In genomic region chr1:46812996-46813857, GRCh38 we compare ENCODE assay signal across 33 cellular contexts. TPM values are rescaled to one million over a fixed set of nuclear protein-coding genes. Genes with fewer than 3 reads are reported as not detected.
"Had no signal": no experiment of that assay in that cellular context is flagged by ENCODE, and none has a peak within 500 bp of the region (broad histone marks: within the 10 kb centered on the region; RNA-seq: fewer than 3 reads in every experiment).

No MANE protein-coding gene starts in this region.

- H3K36me3 Mint-ChIP-seq: memory B cell; naive B cell; neural progenitor cell; stimulated activated effector memory CD8-positive, alpha-beta T cell treated with anti-CD3 and anti-CD28 coated beads, Interleukin-12 subunit alpha, Interleukin-12 subunit beta, amount 100 ng/mL, for 72 hours; type B pancreatic cell had no signal

- H3K4me2 ChIP-seq: neural progenitor cell had no signal

- H3K27me3 ChIP-seq: foreskin keratinocyte, heart right ventricle, neural progenitor cell, right atrium auricular region, sigmoid colon, testis, tibial artery had no signal

- H3K36me3 ChIP-seq: heart right ventricle, neural progenitor cell, prostate gland, sigmoid colon had no signal

- H3K9me3 Mint-ChIP-seq: memory B cell; neural progenitor cell; stimulated activated effector memory CD8-positive, alpha-beta T cell treated with anti-CD3 and anti-CD28 coated beads, Interleukin-12 subunit alpha, Interleukin-12 subunit beta, amount 100 ng/mL, for 72 hours; type B pancreatic cell had no signal

- ATAC-seq: esophagus mucosa; left colon; stimulated activated naive CD8-positive, alpha-beta T cell treated with anti-CD3 and anti-CD28 coated beads, Interleukin-15, Interleukin-2, amounts not matched to agents 100 U/mL and 50 U/mL, for 24 hours had no signal

- H3K27ac ChIP-seq: epithelial cell of prostate, foreskin keratinocyte, neural progenitor cell, prostate gland, sigmoid colon, testis, tibial artery had no signal

- H3K4me1 ChIP-seq: foreskin keratinocyte, neural progenitor cell, prostate gland, sigmoid colon, testis, tibial artery had no signal

- H2AFZ ChIP-seq: neural progenitor cell had no signal

- H3K27ac Mint-ChIP-seq: memory B cell; naive B cell; nephron; neural progenitor cell; stimulated activated effector memory CD8-positive, alpha-beta T cell treated with anti-CD3 and anti-CD28 coated beads, Interleukin-12 subunit alpha, Interleukin-12 subunit beta, amount 100 ng/mL, for 72 hours; type B pancreatic cell had no signal

- H3K4me3 Mint-ChIP-seq: memory B cell; naive B cell; nephron; neural progenitor cell; stimulated activated effector memory CD8-positive, alpha-beta T cell treated with anti-CD3 and anti-CD28 coated beads, Interleukin-12 subunit alpha, Interleukin-12 subunit beta, amount 100 ng/mL, for 72 hours; type B pancreatic cell had no signal

- H3K27me3 Mint-ChIP-seq: type B pancreatic cell had no signal

- DNase-seq: cortex of kidney; effector CD4-positive, alpha-beta T cell; foreskin keratinocyte; glutamatergic neuron; heart right ventricle; hippocampal formation; kidney glomerular epithelial cell; left colon; left ventricle myocardium superior; naive B cell; sigmoid colon; stimulated activated CD4-positive, alpha-beta T cell treated with anti-CD3 and anti-CD28 coated beads, Interleukin-2, amount 100 ng/mL, for 24 hours; stimulated activated CD4-positive, alpha-beta T cell treated with anti-CD3 and anti-CD28 coated beads, Interleukin-4, amount 100 ng/mL, for 24 hours; stimulated activated naive CD8-positive, alpha-beta T cell treated with anti-CD3 and anti-CD28 coated beads, Interleukin-15, Interleukin-2, amounts not matched to agents 100 U/mL and 50 U/mL, for 24 hours; substantia nigra; testis; tibial artery had no signal

- FAIRE-seq: islet of Langerhans had no signal

- H3K9me3 ChIP-seq: heart right ventricle, prostate gland, right atrium auricular region, testis, tibial artery had no signal

- H3K4me1 Mint-ChIP-seq: memory B cell; naive B cell; nephron; neural progenitor cell; stimulated activated effector memory CD8-positive, alpha-beta T cell treated with anti-CD3 and anti-CD28 coated beads, Interleukin-12 subunit alpha, Interleukin-12 subunit beta, amount 100 ng/mL, for 72 hours had no signal

- H3K4me3 ChIP-seq: heart right ventricle, lung, neural progenitor cell, prostate gland, right atrium auricular region, sigmoid colon, testis, tibial artery had no signal

- H3K9ac ChIP-seq: neural progenitor cell had no signal

RNA-seq across cellular contexts. Expression of gene CYP4B1, which starts 14.4 kb away (rescaled TPM):
- total RNA-seq: dermis microvascular lymphatic vessel endothelial cell, fibroblast of lung, foreskin keratinocyte, mononuclear cell, osteoblast, skeletal muscle tissue had no signal
- polyA plus RNA-seq: fibroblast of lung, foreskin keratinocyte had no signal
